ENCODE assay signal across 1 cellular context in the genomic region with DNA sequence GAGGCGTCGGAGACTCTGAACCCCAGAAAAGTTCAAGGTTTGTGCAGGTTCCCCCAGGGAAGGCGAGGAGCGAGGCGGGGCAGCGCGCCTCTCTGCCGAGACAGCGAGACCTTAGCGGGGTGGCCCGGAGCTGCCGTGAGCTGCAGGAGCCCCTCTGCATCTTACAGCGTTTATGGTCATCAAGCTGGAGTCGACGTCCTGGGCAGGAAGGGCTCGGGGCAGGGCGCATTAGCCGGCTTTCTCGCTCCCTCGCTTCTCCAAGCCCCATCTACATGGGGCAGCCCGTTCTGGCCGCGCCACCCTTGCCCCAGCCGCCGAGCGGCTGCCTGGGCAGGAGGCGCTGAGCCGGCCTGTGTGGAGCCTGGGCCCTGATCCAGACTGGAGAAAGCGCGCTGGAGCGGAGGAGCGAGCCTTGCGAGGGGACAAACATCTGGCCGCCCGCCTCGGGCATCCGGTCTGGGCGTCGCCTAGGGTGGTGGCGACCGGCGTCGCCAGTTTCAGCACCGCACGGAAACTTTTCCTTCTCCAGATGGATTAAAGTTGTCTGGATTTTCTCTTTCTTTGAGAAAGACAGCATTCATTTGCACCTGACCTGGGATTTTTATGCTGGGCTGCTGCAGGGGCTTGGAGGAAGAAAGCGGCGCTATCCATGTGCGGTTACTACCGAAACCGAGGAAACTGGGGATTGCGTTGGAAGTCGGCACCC.
TF ChIP-seq lines count a peak whose summit lies in the region.

No MANE protein-coding gene starts in this region.

TF ChIP-seq in H1, 55 proteins besides CTCF, POLR2A, EP300 and RAD21 (continued from another document):
- TF ChIP-seq CHD2 (IDR thresholded peaks at IDR 0.05; ENCODE audit: low read length) (no peak), SIRT6 (IDR thresholded peaks at IDR 0.05; ENCODE audit: low read length) (no peak), GTF2F1 (IDR thresholded peaks at IDR 0.05; ENCODE audit: borderline replicate concordance, low read depth, low read length) (no peak), E2F6 (IDR thresholded peaks at IDR 0.05) (no peak), HDAC6 (IDR thresholded peaks at IDR 0.05; ENCODE audit: low read depth, low read length) (no peak), RBBP5 (IDR thresholded peaks at IDR 0.05; ENCODE audit: borderline replicate concordance, low read depth, low read length) (no peak), KDM4A (IDR thresholded peaks at IDR 0.05; ENCODE audit: low read depth, low read length, severe bottlenecking) (peak; percentile 67), CBX5 (IDR thresholded peaks at IDR 0.05; ENCODE audit: low read depth, low read length) (no peak), SIX5 (IDR thresholded peaks at IDR 0.05; ENCODE audit: low read depth, low read length) (no peak), SUZ12 (IDR thresholded peaks at IDR 0.05; ENCODE audit: low read length) (peak; percentile 93), EZH2 (IDR thresholded peaks at IDR 0.05; ENCODE audit: low read depth, low read length, severe bottlenecking) (peak; percentile 96)
- TF ChIP-seq, protein P1, sequence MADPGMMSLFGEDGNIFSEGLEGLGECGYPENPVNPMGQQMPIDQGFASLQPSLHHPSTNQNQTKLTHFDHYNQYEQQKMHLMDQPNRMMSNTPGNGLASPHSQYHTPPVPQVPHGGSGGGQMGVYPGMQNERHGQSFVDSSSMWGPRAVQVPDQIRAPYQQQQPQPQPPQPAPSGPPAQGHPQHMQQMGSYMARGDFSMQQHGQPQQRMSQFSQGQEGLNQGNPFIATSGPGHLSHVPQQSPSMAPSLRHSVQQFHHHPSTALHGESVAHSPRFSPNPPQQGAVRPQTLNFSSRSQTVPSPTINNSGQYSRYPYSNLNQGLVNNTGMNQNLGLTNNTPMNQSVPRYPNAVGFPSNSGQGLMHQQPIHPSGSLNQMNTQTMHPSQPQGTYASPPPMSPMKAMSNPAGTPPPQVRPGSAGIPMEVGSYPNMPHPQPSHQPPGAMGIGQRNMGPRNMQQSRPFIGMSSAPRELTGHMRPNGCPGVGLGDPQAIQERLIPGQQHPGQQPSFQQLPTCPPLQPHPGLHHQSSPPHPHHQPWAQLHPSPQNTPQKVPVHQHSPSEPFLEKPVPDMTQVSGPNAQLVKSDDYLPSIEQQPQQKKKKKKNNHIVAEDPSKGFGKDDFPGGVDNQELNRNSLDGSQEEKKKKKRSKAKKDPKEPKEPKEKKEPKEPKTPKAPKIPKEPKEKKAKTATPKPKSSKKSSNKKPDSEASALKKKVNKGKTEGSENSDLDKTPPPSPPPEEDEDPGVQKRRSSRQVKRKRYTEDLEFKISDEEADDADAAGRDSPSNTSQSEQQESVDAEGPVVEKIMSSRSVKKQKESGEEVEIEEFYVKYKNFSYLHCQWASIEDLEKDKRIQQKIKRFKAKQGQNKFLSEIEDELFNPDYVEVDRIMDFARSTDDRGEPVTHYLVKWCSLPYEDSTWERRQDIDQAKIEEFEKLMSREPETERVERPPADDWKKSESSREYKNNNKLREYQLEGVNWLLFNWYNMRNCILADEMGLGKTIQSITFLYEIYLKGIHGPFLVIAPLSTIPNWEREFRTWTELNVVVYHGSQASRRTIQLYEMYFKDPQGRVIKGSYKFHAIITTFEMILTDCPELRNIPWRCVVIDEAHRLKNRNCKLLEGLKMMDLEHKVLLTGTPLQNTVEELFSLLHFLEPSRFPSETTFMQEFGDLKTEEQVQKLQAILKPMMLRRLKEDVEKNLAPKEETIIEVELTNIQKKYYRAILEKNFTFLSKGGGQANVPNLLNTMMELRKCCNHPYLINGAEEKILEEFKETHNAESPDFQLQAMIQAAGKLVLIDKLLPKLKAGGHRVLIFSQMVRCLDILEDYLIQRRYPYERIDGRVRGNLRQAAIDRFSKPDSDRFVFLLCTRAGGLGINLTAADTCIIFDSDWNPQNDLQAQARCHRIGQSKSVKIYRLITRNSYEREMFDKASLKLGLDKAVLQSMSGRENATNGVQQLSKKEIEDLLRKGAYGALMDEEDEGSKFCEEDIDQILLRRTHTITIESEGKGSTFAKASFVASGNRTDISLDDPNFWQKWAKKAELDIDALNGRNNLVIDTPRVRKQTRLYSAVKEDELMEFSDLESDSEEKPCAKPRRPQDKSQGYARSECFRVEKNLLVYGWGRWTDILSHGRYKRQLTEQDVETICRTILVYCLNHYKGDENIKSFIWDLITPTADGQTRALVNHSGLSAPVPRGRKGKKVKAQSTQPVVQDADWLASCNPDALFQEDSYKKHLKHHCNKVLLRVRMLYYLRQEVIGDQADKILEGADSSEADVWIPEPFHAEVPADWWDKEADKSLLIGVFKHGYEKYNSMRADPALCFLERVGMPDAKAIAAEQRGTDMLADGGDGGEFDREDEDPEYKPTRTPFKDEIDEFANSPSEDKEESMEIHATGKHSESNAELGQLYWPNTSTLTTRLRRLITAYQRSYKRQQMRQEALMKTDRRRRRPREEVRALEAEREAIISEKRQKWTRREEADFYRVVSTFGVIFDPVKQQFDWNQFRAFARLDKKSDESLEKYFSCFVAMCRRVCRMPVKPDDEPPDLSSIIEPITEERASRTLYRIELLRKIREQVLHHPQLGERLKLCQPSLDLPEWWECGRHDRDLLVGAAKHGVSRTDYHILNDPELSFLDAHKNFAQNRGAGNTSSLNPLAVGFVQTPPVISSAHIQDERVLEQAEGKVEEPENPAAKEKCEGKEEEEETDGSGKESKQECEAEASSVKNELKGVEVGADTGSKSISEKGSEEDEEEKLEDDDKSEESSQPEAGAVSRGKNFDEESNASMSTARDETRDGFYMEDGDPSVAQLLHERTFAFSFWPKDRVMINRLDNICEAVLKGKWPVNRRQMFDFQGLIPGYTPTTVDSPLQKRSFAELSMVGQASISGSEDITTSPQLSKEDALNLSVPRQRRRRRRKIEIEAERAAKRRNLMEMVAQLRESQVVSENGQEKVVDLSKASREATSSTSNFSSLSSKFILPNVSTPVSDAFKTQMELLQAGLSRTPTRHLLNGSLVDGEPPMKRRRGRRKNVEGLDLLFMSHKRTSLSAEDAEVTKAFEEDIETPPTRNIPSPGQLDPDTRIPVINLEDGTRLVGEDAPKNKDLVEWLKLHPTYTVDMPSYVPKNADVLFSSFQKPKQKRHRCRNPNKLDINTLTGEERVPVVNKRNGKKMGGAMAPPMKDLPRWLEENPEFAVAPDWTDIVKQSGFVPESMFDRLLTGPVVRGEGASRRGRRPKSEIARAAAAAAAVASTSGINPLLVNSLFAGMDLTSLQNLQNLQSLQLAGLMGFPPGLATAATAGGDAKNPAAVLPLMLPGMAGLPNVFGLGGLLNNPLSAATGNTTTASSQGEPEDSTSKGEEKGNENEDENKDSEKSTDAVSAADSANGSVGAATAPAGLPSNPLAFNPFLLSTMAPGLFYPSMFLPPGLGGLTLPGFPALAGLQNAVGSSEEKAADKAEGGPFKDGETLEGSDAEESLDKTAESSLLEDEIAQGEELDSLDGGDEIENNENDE (IDR thresholded peaks at IDR 0.05; ENCODE audit: insufficient replicate concordance, low read length), result no peak
- TF ChIP-seq, protein P2, sequence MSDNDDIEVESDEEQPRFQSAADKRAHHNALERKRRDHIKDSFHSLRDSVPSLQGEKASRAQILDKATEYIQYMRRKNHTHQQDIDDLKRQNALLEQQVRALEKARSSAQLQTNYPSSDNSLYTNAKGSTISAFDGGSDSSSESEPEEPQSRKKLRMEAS (IDR thresholded peaks at IDR 0.05), result peak; percentile 11; the same call in 1 of the 2 replicates
